ENCODE assay signal across 1 cellular context in the genomic region with DNA sequence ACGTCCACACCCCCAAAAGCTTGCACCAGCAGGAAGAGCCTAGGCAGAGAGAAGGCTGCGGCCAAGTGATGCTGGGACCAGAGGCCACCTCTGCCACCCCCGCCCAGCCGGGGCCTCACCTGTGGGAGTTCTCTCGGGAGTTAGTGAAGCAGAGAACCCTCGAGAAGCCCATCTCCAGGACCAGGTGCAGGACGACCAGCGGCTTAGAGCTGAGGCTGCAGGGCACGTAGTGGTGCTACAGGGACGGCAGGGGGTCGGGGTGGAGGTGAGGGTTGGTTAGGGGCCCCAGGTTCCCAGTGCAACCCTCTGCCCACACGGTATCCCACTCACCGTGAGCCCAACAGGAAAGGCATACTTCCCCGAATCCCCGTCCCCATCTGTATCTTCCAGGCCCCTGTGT.
TF ChIP-seq lines count a peak whose summit lies in the region.

No MANE protein-coding gene starts in this region.

TF ChIP-seq in HepG2, 621 proteins besides CTCF, POLR2A, EP300 and RAD21:
- no peak for TF ChIP-seq HMG20B (CRISPR knock-in tag; conservative IDR thresholded peaks at IDR 0.05)
- no peak for TF ChIP-seq ZNF225 (CRISPR knock-in tag; IDR thresholded peaks at IDR 0.05)
- no peak for TF ChIP-seq ZMAT3 (CRISPR knock-in tag; conservative IDR thresholded peaks at IDR 0.05)
- TF ChIP-seq, protein P1, sequence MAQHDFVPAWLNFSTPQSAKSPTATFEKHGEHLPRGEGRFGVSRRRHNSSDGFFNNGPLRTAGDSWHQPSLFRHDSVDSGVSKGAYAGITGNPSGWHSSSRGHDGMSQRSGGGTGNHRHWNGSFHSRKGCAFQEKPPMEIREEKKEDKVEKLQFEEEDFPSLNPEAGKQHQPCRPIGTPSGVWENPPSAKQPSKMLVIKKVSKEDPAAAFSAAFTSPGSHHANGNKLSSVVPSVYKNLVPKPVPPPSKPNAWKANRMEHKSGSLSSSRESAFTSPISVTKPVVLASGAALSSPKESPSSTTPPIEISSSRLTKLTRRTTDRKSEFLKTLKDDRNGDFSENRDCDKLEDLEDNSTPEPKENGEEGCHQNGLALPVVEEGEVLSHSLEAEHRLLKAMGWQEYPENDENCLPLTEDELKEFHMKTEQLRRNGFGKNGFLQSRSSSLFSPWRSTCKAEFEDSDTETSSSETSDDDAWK (CRISPR knock-in tag; IDR thresholded peaks at IDR 0.05): no peak
- no peak for TF ChIP-seq SP1 (IDR thresholded peaks at IDR 0.05)
- no peak for TF ChIP-seq SP1 (CRISPR knock-in tag; IDR thresholded peaks at IDR 0.05)
TF ChIP-seq in HepG2: peak in this region for 0.
